20 cellular contexts compared by ENCODE assay signal in the genomic region with DNA sequence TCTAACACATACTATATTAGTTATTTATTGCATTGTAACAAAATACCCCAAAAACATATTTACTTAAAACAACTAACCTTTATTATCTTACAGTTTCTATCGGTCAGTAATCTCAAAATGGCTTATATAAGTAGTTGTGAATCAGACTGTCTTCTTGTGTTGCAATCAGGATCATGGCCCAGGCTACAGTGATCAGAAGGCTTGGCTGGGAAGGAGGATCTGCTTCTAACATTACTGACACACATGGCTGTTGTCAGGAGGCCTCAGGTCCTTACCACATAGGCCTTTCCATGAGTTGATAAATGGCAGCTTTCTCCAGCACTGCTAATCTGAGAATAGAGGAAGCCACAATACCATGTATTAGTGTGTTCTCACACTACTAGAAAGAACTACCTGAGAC. TPM values are rescaled to one million over a fixed set of nuclear protein-coding genes. Genes with fewer than 3 reads are reported as not detected.
"Had no signal": no experiment of that assay in that cellular context is flagged by ENCODE, and none has a peak within 500 bp of the region (broad histone marks: within the 10 kb centered on the region; RNA-seq: fewer than 3 reads in every experiment).

No MANE protein-coding gene starts in this region.

- ATAC-seq: foreskin keratinocyte; left cardiac atrium; left ventricle myocardium superior; natural killer cell treated with Interleukin-12 subunit alpha and Interleukin-12 subunit beta and Interleukin-15 and Interleukin-18, amount 100 ng/mL, for 72 hours; pancreas; right cardiac atrium; stimulated activated effector memory CD8-positive, alpha-beta T cell treated with anti-CD3 and anti-CD28 coated beads, Interleukin-12 subunit alpha, Interleukin-12 subunit beta, amount 100 ng/mL, for 72 hours had no signal

- H3K9me3 Mint-ChIP-seq: stimulated activated effector memory CD8-positive, alpha-beta T cell treated with anti-CD3 and anti-CD28 coated beads, Interleukin-12 subunit alpha, Interleukin-12 subunit beta, amount 100 ng/mL, for 72 hours; stimulated activated naive CD8-positive, alpha-beta T cell treated with anti-CD3 and anti-CD28 coated beads, Interleukin-15, Interleukin-2, amounts not matched to agents 100 ng/mL and 50 ng/mL, for 24 hours had no signal

- H3K27me3 Mint-ChIP-seq: natural killer cell treated with Interleukin-12 subunit alpha and Interleukin-12 subunit beta and Interleukin-15 and Interleukin-18, amount 100 ng/mL, for 72 hours; progenitor cell of endocrine pancreas; stimulated activated naive CD8-positive, alpha-beta T cell treated with anti-CD3 and anti-CD28 coated beads, Interleukin-15, Interleukin-2, amounts not matched to agents 100 ng/mL and 50 ng/mL, for 24 hours had no signal

- H3K36me3 ChIP-seq: pancreas, upper lobe of left lung, uterus had no signal

- DNase-seq: foreskin keratinocyte; immature natural killer cell; kidney; left cardiac atrium; left ventricle myocardium superior; mesenchymal stem cell; midbrain; occipital lobe; pancreas; right cardiac atrium; stimulated activated CD4-positive, alpha-beta T cell treated with anti-CD3 and anti-CD28 coated beads, Interleukin-4, amount 100 ng/mL, for 1 hour; stimulated activated CD8-positive, alpha-beta memory T cell treated with anti-CD3 and anti-CD28 coated beads, Interleukin-4, amount 100 ng/mL, for 48 hours; tibial artery; upper lobe of left lung; uterus had no signal

- H3K27ac ChIP-seq: foreskin keratinocyte, pancreas, tibial artery, upper lobe of left lung, uterus had no signal

- H3K4me3 Mint-ChIP-seq: immature natural killer cell; natural killer cell treated with Interleukin-12 subunit alpha and Interleukin-12 subunit beta and Interleukin-15 and Interleukin-18, amount 100 ng/mL, for 72 hours; stimulated activated effector memory CD8-positive, alpha-beta T cell treated with anti-CD3 and anti-CD28 coated beads, Interleukin-12 subunit alpha, Interleukin-12 subunit beta, amount 100 ng/mL, for 72 hours; stimulated activated naive CD8-positive, alpha-beta T cell treated with anti-CD3 and anti-CD28 coated beads, Interleukin-15, Interleukin-2, amounts not matched to agents 100 ng/mL and 50 ng/mL, for 24 hours had no signal

- H3K27ac Mint-ChIP-seq: immature natural killer cell; natural killer cell treated with Interleukin-12 subunit alpha and Interleukin-12 subunit beta and Interleukin-15 and Interleukin-18, amount 100 ng/mL, for 72 hours; progenitor cell of endocrine pancreas; stimulated activated effector memory CD8-positive, alpha-beta T cell treated with anti-CD3 and anti-CD28 coated beads, Interleukin-12 subunit alpha, Interleukin-12 subunit beta, amount 100 ng/mL, for 72 hours; stimulated activated naive CD8-positive, alpha-beta T cell treated with anti-CD3 and anti-CD28 coated beads, Interleukin-15, Interleukin-2, amounts not matched to agents 100 ng/mL and 50 ng/mL, for 24 hours had no signal

- H3K4me3 ChIP-seq: lung, pancreas, tibial artery, upper lobe of left lung, uterus had no signal

- H3K36me3 Mint-ChIP-seq: natural killer cell treated with Interleukin-12 subunit alpha and Interleukin-12 subunit beta and Interleukin-15 and Interleukin-18, amount 100 ng/mL, for 72 hours had no signal

- H3K9me3 ChIP-seq: pancreas, tibial artery, upper lobe of left lung, uterus had no signal

- H3K4me1 ChIP-seq: pancreas, tibial artery, upper lobe of left lung, uterus had no signal

- H3K4me1 Mint-ChIP-seq: immature natural killer cell had no signal

- H3K27me3 ChIP-seq: foreskin keratinocyte, pancreas, tibial artery, upper lobe of left lung, uterus had no signal

RNA-seq across cellular contexts. Expression of gene CFH, which starts 33.7 kb away (rescaled TPM):
- total RNA-seq: progenitor cell of endocrine pancreas had no signal
